Comparison of ENCODE assay signal across 2 cellular contexts in genomic region chr3:9591781-9592180, GRCh38. TPM values are rescaled to one million over a fixed set of nuclear protein-coding genes. Genes with fewer than 3 reads are reported as not detected.
"Had no signal": no experiment of that assay in that cellular context is flagged by ENCODE, and none has a peak within 500 bp of the region (broad histone marks: within the 10 kb centered on the region; RNA-seq: fewer than 3 reads in every experiment).

No MANE protein-coding gene starts in this region.

RNA-seq across cellular contexts. Expression of gene LHFPL4, which starts 38.2 kb away (rescaled TPM):
- polyA plus RNA-seq: ovary, spleen had no signal
